34 cellular contexts compared by ENCODE assay signal in the genomic region with DNA sequence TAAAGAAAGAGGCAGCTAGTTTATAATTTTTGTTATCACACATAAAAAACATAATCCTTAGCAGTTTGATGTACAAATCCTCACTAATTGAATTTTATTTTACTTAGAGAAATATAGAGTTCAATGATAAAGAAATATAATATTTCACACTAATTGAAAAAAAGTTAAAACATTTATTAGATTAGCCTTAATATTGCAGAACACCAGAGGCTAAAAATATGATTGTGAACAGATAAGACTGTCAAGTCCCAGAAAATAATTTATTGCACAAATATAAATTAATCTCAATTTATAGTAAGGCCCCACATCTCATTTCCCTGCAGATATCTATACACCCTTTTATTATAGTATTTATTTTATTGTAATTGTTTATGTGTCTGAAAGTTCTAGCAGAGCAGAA.
"Had no signal": no experiment of that assay in that cellular context is flagged by ENCODE, and none has a peak within 500 bp of the region (broad histone marks: within the 10 kb centered on the region; RNA-seq: fewer than 3 reads in every experiment).

No MANE protein-coding gene starts in this region.

- H3K4me1 ChIP-seq: adrenal gland, ascending aorta, body of pancreas, breast epithelium had no signal

- H3K27ac ChIP-seq: adrenal gland, ascending aorta, body of pancreas, brain microvascular endothelial cell, breast epithelium, cardiac muscle cell had no signal

- DNase-seq: activated effector memory CD4-positive, alpha-beta T cell treated with anti-CD3 and anti-CD28 coated beads, Interleukin-2, amount 50 U/mL, for 16 hours; activated effector memory CD4-positive, alpha-beta T cell treated with Interleukin-2 at 50 U/mL for 16 hours; activated gamma-delta T cell; activated gamma-delta T cell treated with Interleukin-2 at 50 U/mL for 16 hours; activated naive CD4-positive, alpha-beta T cell; activated naive CD4-positive, alpha-beta T cell treated with anti-CD3 and anti-CD28 coated beads for 36 hours; activated naive CD4-positive, alpha-beta T cell treated with anti-CD3 and anti-CD28 coated beads, Interleukin-2, amount 10 ng/mL, durations not matched to agents 7 days and 5 days; activated naive CD4-positive, alpha-beta T cell treated with anti-CD3 and anti-CD28 coated beads, Interleukin-2, amount 50 U/mL, for 16 hours; activated naive CD4-positive, alpha-beta T cell treated with Interleukin-2 at 50 U/mL for 16 hours; activated naive CD8-positive, alpha-beta T cell treated with anti-CD3 and anti-CD28 coated beads for 36 hours; activated naive CD8-positive, alpha-beta T cell treated with anti-CD3 and anti-CD28 coated beads, Interleukin-2, amount 10 ng/mL, durations not matched to agents 7 days and 5 days; activated naive CD8-positive, alpha-beta T cell treated with anti-CD3 and anti-CD28 coated beads, Interleukin-2, amount 50 U/mL, for 24 hours; activated T-cell treated with anti-CD3 and anti-CD28 coated beads, Interleukin-2, amount 50 U/mL, for 1 hour; activated T-cell treated with anti-CD3 and anti-CD28 coated beads, Interleukin-2, amount 50 U/mL, for 24 hours; activated T-cell treated with anti-CD3 and anti-CD28 coated beads, Interleukin-2, amount 50 U/mL, for 4 hours; activated T-cell treated with anti-CD3 and anti-CD28 coated beads, Interleukin-2, amount 50 U/mL, for 48 hours; activated T-cell treated with anti-CD3 and anti-CD28 coated beads, Interleukin-2, amount 50 U/mL, for 72 hours; adrenal gland; amniotic stem cell; amygdala; anterior cingulate cortex; aorta; body of pancreas; brain microvascular endothelial cell; caudate nucleus; central memory CD4-positive, alpha-beta T cell; cerebellar nuclear complex had no signal

- H3K9me3 ChIP-seq: adrenal gland, ascending aorta, body of pancreas, breast epithelium had no signal

- FAIRE-seq: astrocyte, bronchial epithelial cell had no signal

- H3K36me3 ChIP-seq: adrenal gland, ascending aorta, brain microvascular endothelial cell, breast epithelium, cardiac muscle cell had no signal

- H3K27me3 ChIP-seq: adrenal gland, ascending aorta, body of pancreas, brain microvascular endothelial cell, breast epithelium, cardiac muscle cell had no signal

- ATAC-seq: activated naive CD4-positive, alpha-beta T cell treated with anti-CD3 and anti-CD28 coated beads, Interleukin-2, amount 50 U/mL, for 72 hours; activated naive CD8-positive, alpha-beta T cell treated with anti-CD3 and anti-CD28 coated beads, Interleukin-2, amount 50 U/mL, for 24 hours; activated T-cell treated with anti-CD3 and anti-CD28 coated beads, Interleukin-2, amount 50 U/mL, for 4 hours; activated T-cell treated with anti-CD3 and anti-CD28 coated beads, Interleukin-2, amount 50 U/mL, for 72 hours; activated T-helper 17 cell treated with anti-CD3 and anti-CD28 coated beads, Interleukin-2, amount 50 U/mL, for 72 hours; body of pancreas had no signal

- H3K4me3 ChIP-seq: adrenal gland, ascending aorta, body of pancreas, breast epithelium, cardiac muscle cell had no signal
